ENCODE assay signal across 8 cellular contexts in the genomic region with DNA sequence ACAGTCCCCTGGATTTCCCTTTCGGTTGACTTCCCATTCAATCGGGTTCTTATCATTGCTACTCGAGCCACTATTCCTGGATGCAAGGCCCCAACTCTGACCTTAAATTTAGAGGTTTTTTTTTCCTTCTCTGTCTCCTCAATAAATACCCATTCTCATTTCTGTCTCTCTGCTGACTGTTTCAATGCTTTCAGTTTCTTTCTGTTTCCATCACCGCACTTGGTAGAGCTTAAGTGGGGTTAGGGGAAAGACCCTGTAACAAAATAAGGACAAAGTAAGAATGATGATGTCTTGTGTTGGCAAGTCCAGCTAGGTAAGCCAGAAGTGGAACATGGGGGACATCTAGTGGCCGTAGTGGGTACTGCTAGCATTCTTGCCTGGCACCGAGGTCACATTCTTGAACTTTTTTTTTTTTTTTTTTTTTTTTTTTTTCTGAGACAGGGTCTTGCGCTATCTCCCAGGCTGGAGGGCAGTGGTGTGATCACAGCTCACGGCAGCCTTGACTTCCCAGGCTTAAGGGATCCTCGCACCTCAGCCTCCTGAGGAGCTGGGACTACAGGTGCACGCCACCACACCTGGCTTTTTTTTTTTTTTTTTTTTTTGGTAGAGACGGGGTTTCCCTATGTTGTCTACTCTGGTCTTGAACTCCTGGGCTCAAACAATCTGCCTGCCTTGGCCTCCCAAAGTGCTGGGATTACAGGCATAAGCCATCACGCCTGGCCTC. TPM values are rescaled to one million over a fixed set of nuclear protein-coding genes. Genes with fewer than 3 reads are reported as not detected.
A peak's percentile ranks its signal among the peaks of the same experiment; 100 is the strongest.
DNase-seq lines count a peak whose midpoint lies in the region; ATAC-seq and TF ChIP-seq lines count a peak whose summit lies in the region.

No MANE protein-coding gene starts in this region.

- H3K4me3 Mint-ChIP-seq in activated T-helper 1 cell treated with anti-CD3 and anti-CD28 coated beads, Interleukin-12 subunit alpha, Interleukin-12 subunit beta, Interleukin-2, Interleukin-4 antibody, amounts not matched to agents 30 ng/mL and 10 ng/mL and 1 ng/mL, durations not matched to agents 14 hours and 24 hours and 36 hours, result no peak overlapping the region

- peak; percentile 79 for TF ChIP-seq CTCF in LNCAP (IDR thresholded peaks at IDR 0.05)
- peak; percentile 87 for TF ChIP-seq CTCF in foreskin fibroblast (IDR thresholded peaks at IDR 0.05; ENCODE audit: low read depth, low read length)

- no peaks in the 10 kb centered on the region for H3K9me3 Mint-ChIP-seq in activated T-helper 1 cell treated with anti-CD3 and anti-CD28 coated beads, Interleukin-12 subunit alpha, Interleukin-12 subunit beta, Interleukin-2, Interleukin-4 antibody, amounts not matched to agents 30 ng/mL and 10 ng/mL and 1 ng/mL, durations not matched to agents 14 hours and 24 hours and 36 hours

- no peaks in the 10 kb centered on the region for H3K36me3 Mint-ChIP-seq in activated T-helper 1 cell treated with anti-CD3 and anti-CD28 coated beads, Interleukin-12 subunit alpha, Interleukin-12 subunit beta, Interleukin-2, Interleukin-4 antibody, amounts not matched to agents 30 ng/mL and 10 ng/mL and 1 ng/mL, durations not matched to agents 14 hours and 24 hours and 36 hours (ENCODE audit: low read depth)

- intact Hi-C loops in activated T-helper 1 cell treated with anti-CD3 and anti-CD28 coated beads, Interleukin-12 subunit alpha, Interleukin-12 subunit beta, Interleukin-2, Interleukin-4 antibody, amounts not matched to agents 30 ng/mL and 10 ng/mL and 1 ng/mL, durations not matched to agents 14 hours and 24 hours and 36 hours (cut with micrococcal nuclease), result loop anchor here (1.0 to 10.0 kb wide), 8 partner anchors 61 to 784 kb away; a partner anchor contains a TSS

- peak; percentile 69 for ATAC-seq in GM21717 (IDR thresholded peaks at IDR 0.05; ENCODE audit: unreplicated experiment)

- no peak overlapping the region for H3K4me3 ChIP-seq in foreskin fibroblast (ENCODE audit: low read depth in 1 of 2, low read length in 2 of 2)

- no peaks in the 10 kb centered on the region for H3K27me3 Mint-ChIP-seq in activated T-helper 1 cell treated with anti-CD3 and anti-CD28 coated beads, Interleukin-12 subunit alpha, Interleukin-12 subunit beta, Interleukin-2, Interleukin-4 antibody, amounts not matched to agents 30 ng/mL and 10 ng/mL and 1 ng/mL, durations not matched to agents 14 hours and 24 hours and 36 hours (ENCODE audit: insufficient read depth)

- H3K27ac Mint-ChIP-seq in activated T-helper 1 cell treated with anti-CD3 and anti-CD28 coated beads, Interleukin-12 subunit alpha, Interleukin-12 subunit beta, Interleukin-2, Interleukin-4 antibody, amounts not matched to agents 30 ng/mL and 10 ng/mL and 1 ng/mL, durations not matched to agents 14 hours and 24 hours and 36 hours, result peak overlapping the region; percentile 75

- H3K27ac ChIP-seq in substantia nigra (ENCODE audit: low read depth, low read length, poor library complexity, severe bottlenecking), result no peak overlapping the region

- DNase-seq in DMS153 (lab: John Stamatoyannopoulos, UW) (peak; percentile 43), RPMI7951 (ENCODE audit: low read depth) (peak; percentile 82), foreskin fibroblast (peak; percentile 70 to 91), occipital lobe (lab: John Stamatoyannopoulos, UW) (peak; percentile 40), substantia nigra (lab: John Stamatoyannopoulos, UW) (peak in 45 of 49 donors; percentile 2 to 80 (median 55))
- peak; percentile 76 for DNase-seq in activated T-helper 1 cell treated with anti-CD3 and anti-CD28 coated beads, Interleukin-12 subunit alpha, Interleukin-12 subunit beta, Interleukin-2, Interleukin-4 antibody, amounts not matched to agents 30 ng/mL and 10 ng/mL and 1 ng/mL, durations not matched to agents 14 hours and 24 hours and 36 hours (ENCODE audit: low spot score)

- peaks cover 5% of the 10 kb centered on the region for H3K4me1 Mint-ChIP-seq in activated T-helper 1 cell treated with anti-CD3 and anti-CD28 coated beads, Interleukin-12 subunit alpha, Interleukin-12 subunit beta, Interleukin-2, Interleukin-4 antibody, amounts not matched to agents 30 ng/mL and 10 ng/mL and 1 ng/mL, durations not matched to agents 14 hours and 24 hours and 36 hours (ENCODE audit: low read depth)

RNA-seq across cellular contexts. Expression of a gene that starts 40.3 kb away (rescaled TPM):
- total RNA-seq in RPMI7951 (2014; rRNA removed; shearing (Covaris generic)), result 34.7 and 38.0 TPM in 2 replicates
- total RNA-seq in activated T-helper 1 cell treated with anti-CD3 and anti-CD28 coated beads, Interleukin-12 subunit alpha, Interleukin-12 subunit beta, Interleukin-2, Interleukin-4 antibody, amounts not matched to agents 30 ng/mL and 10 ng/mL and 1 ng/mL, durations not matched to agents 14 hours and 24 hours and 36 hours, result 23.8 and 25.9 TPM in 2 replicates
- 12.9 TPM for total RNA-seq in occipital lobe

RNA-seq across cellular contexts. Expression of a gene that starts 58.1 kb away (rescaled TPM):
- 40.9 and 41.1 TPM in 2 replicates for total RNA-seq in RPMI7951 (2014; rRNA removed; shearing (Covaris generic))
- 27.1 TPM in 2 replicates for total RNA-seq in activated T-helper 1 cell treated with anti-CD3 and anti-CD28 coated beads, Interleukin-12 subunit alpha, Interleukin-12 subunit beta, Interleukin-2, Interleukin-4 antibody, amounts not matched to agents 30 ng/mL and 10 ng/mL and 1 ng/mL, durations not matched to agents 14 hours and 24 hours and 36 hours
- 85.2 TPM for total RNA-seq in occipital lobe

RNA-seq across cellular contexts. Expression of a gene that starts 59.5 kb away (rescaled TPM):
- total RNA-seq in RPMI7951 (2014; rRNA removed; shearing (Covaris generic)), result 21.3 and 23.7 TPM in 2 replicates
- 13.2 and 15.6 TPM in 2 replicates for total RNA-seq in activated T-helper 1 cell treated with anti-CD3 and anti-CD28 coated beads, Interleukin-12 subunit alpha, Interleukin-12 subunit beta, Interleukin-2, Interleukin-4 antibody, amounts not matched to agents 30 ng/mL and 10 ng/mL and 1 ng/mL, durations not matched to agents 14 hours and 24 hours and 36 hours
- total RNA-seq in occipital lobe, result 102 TPM
